31 cellular contexts compared by ENCODE assay signal in the genomic region with DNA sequence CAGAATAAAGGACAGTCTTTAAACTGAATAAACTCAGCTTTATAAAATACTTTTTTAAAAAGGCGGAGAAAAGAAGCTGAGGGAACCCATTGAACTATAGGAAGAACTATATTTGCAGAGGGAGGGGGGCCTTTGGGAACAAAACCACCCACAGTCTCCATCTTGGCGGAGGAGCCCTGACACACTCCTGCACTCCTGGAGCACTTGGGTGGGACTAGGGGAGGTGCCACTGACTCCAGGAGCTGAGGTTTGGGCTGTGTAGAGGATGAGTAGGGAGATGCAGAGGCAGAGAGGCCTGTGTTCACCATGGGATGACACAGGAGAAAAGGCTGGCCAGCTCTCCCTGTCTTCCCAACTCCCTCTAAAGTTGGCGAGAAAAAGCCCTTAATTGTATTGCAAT. TPM values are rescaled to one million over a fixed set of nuclear protein-coding genes. Genes with fewer than 3 reads are reported as not detected.
"Had no signal": no experiment of that assay in that cellular context is flagged by ENCODE, and none has a peak within 500 bp of the region (broad histone marks: within the 10 kb centered on the region; RNA-seq: fewer than 3 reads in every experiment).

No MANE protein-coding gene starts in this region.

- H3K4me1 ChIP-seq: tibial artery, upper lobe of right lung, uterus had no signal

- H3K27ac ChIP-seq: stomach, suprapubic skin, testis, thoracic aorta, thyroid gland, tibial artery, tibial nerve, transverse colon, upper lobe of left lung, upper lobe of right lung, uterus, vagina had no signal

- H3K4me1 Mint-ChIP-seq: stimulated activated effector memory CD8-positive, alpha-beta T cell treated with anti-CD3 and anti-CD28 coated beads, Interleukin-12 subunit alpha, Interleukin-12 subunit beta, amount 100 ng/mL, for 72 hours; stimulated activated memory B cell treated with anti-CD40 and anti-IgM and Interleukin-4, amounts not matched to agents 10 μg/mL and 1 μg/mL and 100 μg/mL, for 72 hours; stimulated activated naive B cell treated with anti-CD40 and anti-IgM and Interleukin-4, amounts not matched to agents 10 μg/mL and 1 μg/mL and 100 μg/mL, for 72 hours; stimulated activated naive CD8-positive, alpha-beta T cell treated with anti-CD3 and anti-CD28 coated beads, Interleukin-15, amount 100 ng/mL, for 72 hours had no signal

- H3K4me3 Mint-ChIP-seq: stimulated activated effector memory CD8-positive, alpha-beta T cell treated with anti-CD3 and anti-CD28 coated beads, Interleukin-12 subunit alpha, Interleukin-12 subunit beta, amount 100 ng/mL, for 72 hours; stimulated activated memory B cell treated with anti-CD40 and anti-IgM and Interleukin-4, amounts not matched to agents 10 μg/mL and 1 μg/mL and 100 μg/mL, for 72 hours; stimulated activated naive B cell treated with anti-CD40 and anti-IgM and Interleukin-4, amounts not matched to agents 10 μg/mL and 1 μg/mL and 100 μg/mL, for 72 hours; stimulated activated naive CD8-positive, alpha-beta T cell treated with anti-CD3 and anti-CD28 coated beads, Interleukin-15, amount 100 ng/mL, for 72 hours; stimulated activated naive CD8-positive, alpha-beta T cell treated with anti-CD3 and anti-CD28 coated beads, Interleukin-15, Interleukin-2, amounts not matched to agents 100 ng/mL and 50 ng/mL, for 24 hours; type B pancreatic cell had no signal

- ATAC-seq: stimulated activated effector memory CD8-positive, alpha-beta T cell treated with anti-CD3 and anti-CD28 coated beads, Interleukin-12 subunit alpha, Interleukin-12 subunit beta, amount 100 ng/mL, for 72 hours; stimulated activated memory B cell treated with anti-CD40 and anti-IgM and Interleukin-4, amounts not matched to agents 10 μg/mL and 1 μg/mL and 100 μg/mL, for 72 hours; stimulated activated naive B cell treated with anti-CD40 and anti-IgM and Interleukin-4, amounts not matched to agents 10 μg/mL and 1 μg/mL and 100 μg/mL, for 72 hours; stimulated activated naive CD8-positive, alpha-beta T cell treated with anti-CD3 and anti-CD28 coated beads, Interleukin-15, amount 100 ng/mL, for 72 hours; stimulated activated naive CD8-positive, alpha-beta T cell treated with anti-CD3 and anti-CD28 coated beads, Interleukin-15, Interleukin-2, amounts not matched to agents 100 U/mL and 50 U/mL, for 24 hours; upper lobe of right lung had no signal

- H3K4me3 ChIP-seq: stomach, suprapubic skin, testis, thoracic aorta, thyroid gland, tibial artery, tibial nerve, transverse colon, upper lobe of left lung, upper lobe of right lung, uterus, vagina had no signal

- H3K9me3 Mint-ChIP-seq: stimulated activated effector memory CD8-positive, alpha-beta T cell treated with anti-CD3 and anti-CD28 coated beads, Interleukin-12 subunit alpha, Interleukin-12 subunit beta, amount 100 ng/mL, for 72 hours; stimulated activated memory B cell treated with anti-CD40 and anti-IgM and Interleukin-4, amounts not matched to agents 10 μg/mL and 1 μg/mL and 100 μg/mL, for 72 hours; stimulated activated naive B cell treated with anti-CD40 and anti-IgM and Interleukin-4, amounts not matched to agents 10 μg/mL and 1 μg/mL and 100 μg/mL, for 72 hours; stimulated activated naive CD8-positive, alpha-beta T cell treated with anti-CD3 and anti-CD28 coated beads, Interleukin-15, amount 100 ng/mL, for 72 hours; stimulated activated naive CD8-positive, alpha-beta T cell treated with anti-CD3 and anti-CD28 coated beads, Interleukin-15, Interleukin-2, amounts not matched to agents 100 ng/mL and 50 ng/mL, for 24 hours; type B pancreatic cell had no signal

- H3K36me3 ChIP-seq: uterus had no signal

- H3K27me3 Mint-ChIP-seq: stimulated activated memory B cell treated with anti-CD40 and anti-IgM and Interleukin-4, amounts not matched to agents 10 μg/mL and 1 μg/mL and 100 μg/mL, for 72 hours; stimulated activated naive B cell treated with anti-CD40 and anti-IgM and Interleukin-4, amounts not matched to agents 10 μg/mL and 1 μg/mL and 100 μg/mL, for 72 hours; stimulated activated naive CD8-positive, alpha-beta T cell treated with anti-CD3 and anti-CD28 coated beads, Interleukin-15, amount 100 ng/mL, for 72 hours; stimulated activated naive CD8-positive, alpha-beta T cell treated with anti-CD3 and anti-CD28 coated beads, Interleukin-15, Interleukin-2, amounts not matched to agents 100 ng/mL and 50 ng/mL, for 24 hours; type B pancreatic cell had no signal

- DNase-seq: stimulated activated CD4-positive, alpha-beta T cell treated with anti-CD3 and anti-CD28 coated beads, Interleukin-2, amount 100 ng/mL, for 48 hours; stimulated activated CD4-positive, alpha-beta T cell treated with anti-CD3 and anti-CD28 coated beads, Interleukin-4, amount 100 ng/mL, for 1 hour; stimulated activated CD4-positive, alpha-beta T cell treated with anti-CD3 and anti-CD28 coated beads, Interleukin-4, amount 100 ng/mL, for 24 hours; stimulated activated CD4-positive, alpha-beta T cell treated with anti-CD3 and anti-CD28 coated beads, Interleukin-4, amount 100 ng/mL, for 4 hours; stimulated activated CD8-positive, alpha-beta memory T cell treated with anti-CD3 and anti-CD28 coated beads, Interleukin-4, amount 100 ng/mL, for 48 hours; stimulated activated naive B cell treated with anti-CD40 and anti-IgM and Interleukin-4, amounts not matched to agents 10 μg/mL and 1 μg/mL and 100 μg/mL, for 72 hours; stimulated activated naive CD4-positive, alpha-beta T cell; stimulated activated naive CD4-positive, alpha-beta T cell treated with Interleukin-2 at 50 U/mL for 16 hours; stimulated activated naive CD8-positive, alpha-beta T cell treated with anti-CD3 and anti-CD28 coated beads, Interleukin-15, amount 100 ng/mL, for 72 hours; stimulated activated naive CD8-positive, alpha-beta T cell treated with anti-CD3 and anti-CD28 coated beads, Interleukin-15, Interleukin-2, amounts not matched to agents 100 U/mL and 50 U/mL, for 24 hours; stomach; testis; thyroid gland; tibial artery; transverse colon; trophoblast cell; upper lobe of left lung; upper lobe of right lung; uterus had no signal

- H3K27me3 ChIP-seq: stomach, suprapubic skin, testis, thyroid gland, tibial artery, tibial nerve, transverse colon, upper lobe of left lung, upper lobe of right lung, uterus, vagina had no signal

- H3K27ac Mint-ChIP-seq: stimulated activated effector memory CD8-positive, alpha-beta T cell treated with anti-CD3 and anti-CD28 coated beads, Interleukin-12 subunit alpha, Interleukin-12 subunit beta, amount 100 ng/mL, for 72 hours; stimulated activated memory B cell treated with anti-CD40 and anti-IgM and Interleukin-4, amounts not matched to agents 10 μg/mL and 1 μg/mL and 100 μg/mL, for 72 hours; stimulated activated naive B cell treated with anti-CD40 and anti-IgM and Interleukin-4, amounts not matched to agents 10 μg/mL and 1 μg/mL and 100 μg/mL, for 72 hours; stimulated activated naive CD8-positive, alpha-beta T cell treated with anti-CD3 and anti-CD28 coated beads, Interleukin-15, amount 100 ng/mL, for 72 hours; stimulated activated naive CD8-positive, alpha-beta T cell treated with anti-CD3 and anti-CD28 coated beads, Interleukin-15, Interleukin-2, amounts not matched to agents 100 ng/mL and 50 ng/mL, for 24 hours; type B pancreatic cell had no signal

- H3K9me3 ChIP-seq: stomach, suprapubic skin, testis, thoracic aorta, thyroid gland, tibial artery, tibial nerve, transverse colon, upper lobe of left lung, upper lobe of right lung, uterus, vagina had no signal

RNA-seq across cellular contexts. Expression of a gene that starts 47.4 kb away (rescaled TPM):
- total RNA-seq: urinary bladder, vagina had no signal

RNA-seq across cellular contexts. Expression of a gene that starts 52.6 kb away (rescaled TPM):
- total RNA-seq: stomach, subcutaneous adipose tissue, suprapubic skin, temporal lobe, thoracic aorta, thyroid gland, tibial nerve, transverse colon, upper lobe of left lung, upper lobe of right lung, ureter, urinary bladder, vagina had no signal
- polyA plus RNA-seq: stomach, urinary bladder had no signal
